ENCODE assay signal across 14 cellular contexts in the genomic region with DNA sequence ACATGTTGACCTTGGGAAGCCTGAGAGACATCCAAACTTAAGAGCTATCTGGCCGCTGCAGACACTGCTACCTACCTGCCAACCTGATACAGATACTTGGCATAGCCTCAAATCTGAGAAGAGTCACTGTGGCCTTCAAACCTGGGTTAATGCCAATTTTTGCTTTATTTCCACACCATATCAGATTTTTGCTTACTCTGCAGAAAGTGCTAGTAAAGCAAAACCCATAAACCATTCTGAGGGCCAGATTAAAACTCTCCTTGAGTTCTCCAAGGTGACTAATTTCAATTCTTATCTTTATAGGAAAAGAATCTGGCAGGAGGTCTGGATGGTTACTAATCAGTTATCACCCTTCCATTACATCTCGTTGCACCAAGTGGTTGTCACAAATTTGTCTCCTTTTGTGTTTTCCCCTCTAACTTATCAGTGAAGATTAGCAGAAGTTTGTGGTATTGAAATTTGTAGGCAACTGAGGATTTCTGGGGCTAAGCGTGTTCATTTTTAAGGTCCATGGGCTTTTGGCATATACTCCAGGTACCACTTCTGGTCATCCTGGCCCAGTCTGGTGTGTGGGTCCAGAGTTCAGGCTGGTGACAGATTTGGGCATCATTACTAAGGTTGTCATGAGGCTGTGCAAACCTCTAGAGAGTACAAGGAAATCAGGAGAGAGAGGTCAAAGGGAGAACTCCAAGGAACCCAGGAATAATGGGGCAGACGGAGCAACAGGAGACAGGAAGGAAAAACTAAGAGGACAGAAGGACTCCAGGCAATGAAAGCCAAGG.
"Had no signal": no experiment of that assay in that cellular context is flagged by ENCODE, and none has a peak within 500 bp of the region (broad histone marks: within the 10 kb centered on the region; RNA-seq: fewer than 3 reads in every experiment).

No MANE protein-coding gene starts in this region.

- DNase-seq: activated CD4-positive, alpha-beta T cell treated with anti-CD3 and anti-CD28 coated beads for 1 hour; activated CD4-positive, alpha-beta T cell treated with anti-CD3 and anti-CD28 coated beads, Interleukin-2, amount 50 U/mL, for 48 hours; activated effector memory CD4-positive, alpha-beta T cell treated with anti-CD3 and anti-CD28 coated beads, Interleukin-2, amount 50 U/mL, for 16 hours; activated T-cell treated with anti-CD3 and anti-CD28 coated beads, Interleukin-2, amount 50 U/mL, for 4 hours; cerebellar nuclear complex; foreskin fibroblast; lower lobe of right lung; naive B cell; spleen; stimulated activated CD4-positive, alpha-beta T cell treated with anti-CD3 and anti-CD28 coated beads, Interleukin-1b, Interleukin-23, amount 100 ng/mL, for 48 hours; T-helper 9 cell had no signal

- H3K4me1 ChIP-seq: spleen had no signal

- ATAC-seq: activated naive CD4-positive, alpha-beta T cell treated with anti-CD3 and anti-CD28 coated beads, Interleukin-2, amount 50 U/mL, for 72 hours; activated T-cell treated with anti-CD3 and anti-CD28 coated beads, Interleukin-2, amount 50 U/mL, for 4 hours; lower lobe of right lung; stimulated activated memory B cell treated with anti-CD40 and anti-IgM and Interleukin-4, amounts not matched to agents 10 μg/mL and 1 μg/mL and 100 μg/mL, for 72 hours had no signal

- H3K9me3 ChIP-seq: lower lobe of right lung, neutrophil, spleen had no signal

- H3K27me3 ChIP-seq: spleen had no signal

- H3K4me3 ChIP-seq: lower lobe of right lung, spleen had no signal

- H3K36me3 ChIP-seq: lower lobe of right lung, neutrophil, spleen had no signal

- H3K27ac ChIP-seq: lower lobe of right lung, neutrophil had no signal
